In the genomic region with DNA sequence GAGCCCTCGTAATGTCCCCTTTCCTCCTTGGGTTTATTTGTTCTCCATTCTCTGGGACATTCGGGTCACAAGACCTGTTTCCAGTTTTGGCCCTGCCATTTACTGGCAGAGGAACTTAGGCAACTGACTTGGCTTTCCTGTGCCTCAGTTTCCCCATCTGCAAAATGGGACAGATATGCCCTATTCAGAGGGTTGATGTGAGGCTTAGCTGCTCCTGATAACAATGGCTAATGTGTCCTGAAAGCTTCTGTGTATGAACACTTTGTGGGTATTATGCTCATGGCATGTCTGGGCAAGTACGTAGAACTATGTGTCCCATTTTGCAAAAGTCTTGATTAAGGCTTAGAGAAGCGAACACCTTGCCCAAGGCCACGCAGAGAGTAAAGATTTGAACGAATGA, we compare ENCODE assay signal across 2 cellular contexts.
TF ChIP-seq lines count a peak whose summit lies in the region.

No MANE protein-coding gene starts in this region.

TF ChIP-seq in SK-N-SH, 30 proteins besides CTCF, POLR2A, EP300 and RAD21:
- TF ChIP-seq ELF1 (IDR thresholded peaks at IDR 0.05) (no peak), TAF1 (IDR thresholded peaks at IDR 0.05; ENCODE audit: borderline replicate concordance, low read depth, low read length) (no peak), RXRA (IDR thresholded peaks at IDR 0.05; ENCODE audit: borderline replicate concordance, low read depth) (no peak), NFIC (IDR thresholded peaks at IDR 0.05; ENCODE audit: borderline replicate concordance) (no peak), FOXJ3 (CRISPR knock-in tag; IDR thresholded peaks at IDR 0.05) (no peak), RCOR1 (IDR thresholded peaks at IDR 0.05; ENCODE audit: low read length) (no peak)
- TF ChIP-seq, protein P1, sequence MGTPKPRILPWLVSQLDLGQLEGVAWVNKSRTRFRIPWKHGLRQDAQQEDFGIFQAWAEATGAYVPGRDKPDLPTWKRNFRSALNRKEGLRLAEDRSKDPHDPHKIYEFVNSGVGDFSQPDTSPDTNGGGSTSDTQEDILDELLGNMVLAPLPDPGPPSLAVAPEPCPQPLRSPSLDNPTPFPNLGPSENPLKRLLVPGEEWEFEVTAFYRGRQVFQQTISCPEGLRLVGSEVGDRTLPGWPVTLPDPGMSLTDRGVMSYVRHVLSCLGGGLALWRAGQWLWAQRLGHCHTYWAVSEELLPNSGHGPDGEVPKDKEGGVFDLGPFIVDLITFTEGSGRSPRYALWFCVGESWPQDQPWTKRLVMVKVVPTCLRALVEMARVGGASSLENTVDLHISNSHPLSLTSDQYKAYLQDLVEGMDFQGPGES (IDR thresholded peaks at IDR 0.05; ENCODE audit: low read depth, low read length), result no peak
- TF ChIP-seq, protein P2, sequence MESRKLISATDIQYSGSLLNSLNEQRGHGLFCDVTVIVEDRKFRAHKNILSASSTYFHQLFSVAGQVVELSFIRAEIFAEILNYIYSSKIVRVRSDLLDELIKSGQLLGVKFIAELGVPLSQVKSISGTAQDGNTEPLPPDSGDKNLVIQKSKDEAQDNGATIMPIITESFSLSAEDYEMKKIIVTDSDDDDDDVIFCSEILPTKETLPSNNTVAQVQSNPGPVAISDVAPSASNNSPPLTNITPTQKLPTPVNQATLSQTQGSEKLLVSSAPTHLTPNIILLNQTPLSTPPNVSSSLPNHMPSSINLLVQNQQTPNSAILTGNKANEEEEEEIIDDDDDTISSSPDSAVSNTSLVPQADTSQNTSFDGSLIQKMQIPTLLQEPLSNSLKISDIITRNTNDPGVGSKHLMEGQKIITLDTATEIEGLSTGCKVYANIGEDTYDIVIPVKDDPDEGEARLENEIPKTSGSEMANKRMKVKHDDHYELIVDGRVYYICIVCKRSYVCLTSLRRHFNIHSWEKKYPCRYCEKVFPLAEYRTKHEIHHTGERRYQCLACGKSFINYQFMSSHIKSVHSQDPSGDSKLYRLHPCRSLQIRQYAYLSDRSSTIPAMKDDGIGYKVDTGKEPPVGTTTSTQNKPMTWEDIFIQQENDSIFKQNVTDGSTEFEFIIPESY (IDR thresholded peaks at IDR 0.05; ENCODE audit: borderline replicate concordance, low read depth), result no peak

TF ChIP-seq in SK-N-SH treated with all-trans-retinoic acid at 6 μM for 48 hours, 23 proteins besides CTCF, POLR2A, EP300 and RAD21:
- TF ChIP-seq ZNF70 (CRISPR knock-in tag; IDR thresholded peaks at IDR 0.05), result no peak
- no peak for TF ChIP-seq ZFP3 (CRISPR knock-in tag; IDR thresholded peaks at IDR 0.05)
- TF ChIP-seq BACH2 (CRISPR knock-in tag; IDR thresholded peaks at IDR 0.05; ENCODE audit: borderline replicate concordance), result no peak
- no peak for TF ChIP-seq CSDC2 (CRISPR knock-in tag; IDR thresholded peaks at IDR 0.05)
- no peak for TF ChIP-seq ISL1 (CRISPR knock-in tag; IDR thresholded peaks at IDR 0.05)
- TF ChIP-seq, protein P3, sequence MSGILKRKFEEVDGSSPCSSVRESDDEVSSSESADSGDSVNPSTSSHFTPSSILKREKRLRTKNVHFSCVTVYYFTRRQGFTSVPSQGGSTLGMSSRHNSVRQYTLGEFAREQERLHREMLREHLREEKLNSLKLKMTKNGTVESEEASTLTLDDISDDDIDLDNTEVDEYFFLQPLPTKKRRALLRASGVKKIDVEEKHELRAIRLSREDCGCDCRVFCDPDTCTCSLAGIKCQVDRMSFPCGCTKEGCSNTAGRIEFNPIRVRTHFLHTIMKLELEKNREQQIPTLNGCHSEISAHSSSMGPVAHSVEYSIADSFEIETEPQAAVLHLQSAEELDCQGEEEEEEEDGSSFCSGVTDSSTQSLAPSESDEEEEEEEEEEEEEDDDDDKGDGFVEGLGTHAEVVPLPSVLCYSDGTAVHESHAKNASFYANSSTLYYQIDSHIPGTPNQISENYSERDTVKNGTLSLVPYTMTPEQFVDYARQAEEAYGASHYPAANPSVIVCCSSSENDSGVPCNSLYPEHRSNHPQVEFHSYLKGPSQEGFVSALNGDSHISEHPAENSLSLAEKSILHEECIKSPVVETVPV (CRISPR knock-in tag; IDR thresholded peaks at IDR 0.05), result no peak
- no peak for TF ChIP-seq TOX (CRISPR knock-in tag; IDR thresholded peaks at IDR 0.05; ENCODE audit: borderline replicate concordance)
- TF ChIP-seq, protein P4, sequence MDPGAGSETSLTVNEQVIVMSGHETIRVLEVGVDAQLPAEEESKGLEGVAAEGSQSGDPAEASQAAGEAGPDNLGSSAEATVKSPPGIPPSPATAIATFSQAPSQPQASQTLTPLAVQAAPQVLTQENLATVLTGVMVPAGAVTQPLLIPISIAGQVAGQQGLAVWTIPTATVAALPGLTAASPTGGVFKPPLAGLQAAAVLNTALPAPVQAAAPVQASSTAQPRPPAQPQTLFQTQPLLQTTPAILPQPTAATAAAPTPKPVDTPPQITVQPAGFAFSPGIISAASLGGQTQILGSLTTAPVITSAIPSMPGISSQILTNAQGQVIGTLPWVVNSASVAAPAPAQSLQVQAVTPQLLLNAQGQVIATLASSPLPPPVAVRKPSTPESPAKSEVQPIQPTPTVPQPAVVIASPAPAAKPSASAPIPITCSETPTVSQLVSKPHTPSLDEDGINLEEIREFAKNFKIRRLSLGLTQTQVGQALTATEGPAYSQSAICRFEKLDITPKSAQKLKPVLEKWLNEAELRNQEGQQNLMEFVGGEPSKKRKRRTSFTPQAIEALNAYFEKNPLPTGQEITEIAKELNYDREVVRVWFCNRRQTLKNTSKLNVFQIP (CRISPR knock-in tag; IDR thresholded peaks at IDR 0.05; ENCODE audit: borderline replicate concordance, low read depth), result no peak
- TF ChIP-seq TCF4 (CRISPR knock-in tag; IDR thresholded peaks at IDR 0.05; ENCODE audit: borderline replicate concordance), result no peak
- no peak for TF ChIP-seq ZFP30 (CRISPR knock-in tag; IDR thresholded peaks at IDR 0.05)
- TF ChIP-seq GLIS3 (CRISPR knock-in tag; IDR thresholded peaks at IDR 0.05), result no peak
- TF ChIP-seq, protein P5, sequence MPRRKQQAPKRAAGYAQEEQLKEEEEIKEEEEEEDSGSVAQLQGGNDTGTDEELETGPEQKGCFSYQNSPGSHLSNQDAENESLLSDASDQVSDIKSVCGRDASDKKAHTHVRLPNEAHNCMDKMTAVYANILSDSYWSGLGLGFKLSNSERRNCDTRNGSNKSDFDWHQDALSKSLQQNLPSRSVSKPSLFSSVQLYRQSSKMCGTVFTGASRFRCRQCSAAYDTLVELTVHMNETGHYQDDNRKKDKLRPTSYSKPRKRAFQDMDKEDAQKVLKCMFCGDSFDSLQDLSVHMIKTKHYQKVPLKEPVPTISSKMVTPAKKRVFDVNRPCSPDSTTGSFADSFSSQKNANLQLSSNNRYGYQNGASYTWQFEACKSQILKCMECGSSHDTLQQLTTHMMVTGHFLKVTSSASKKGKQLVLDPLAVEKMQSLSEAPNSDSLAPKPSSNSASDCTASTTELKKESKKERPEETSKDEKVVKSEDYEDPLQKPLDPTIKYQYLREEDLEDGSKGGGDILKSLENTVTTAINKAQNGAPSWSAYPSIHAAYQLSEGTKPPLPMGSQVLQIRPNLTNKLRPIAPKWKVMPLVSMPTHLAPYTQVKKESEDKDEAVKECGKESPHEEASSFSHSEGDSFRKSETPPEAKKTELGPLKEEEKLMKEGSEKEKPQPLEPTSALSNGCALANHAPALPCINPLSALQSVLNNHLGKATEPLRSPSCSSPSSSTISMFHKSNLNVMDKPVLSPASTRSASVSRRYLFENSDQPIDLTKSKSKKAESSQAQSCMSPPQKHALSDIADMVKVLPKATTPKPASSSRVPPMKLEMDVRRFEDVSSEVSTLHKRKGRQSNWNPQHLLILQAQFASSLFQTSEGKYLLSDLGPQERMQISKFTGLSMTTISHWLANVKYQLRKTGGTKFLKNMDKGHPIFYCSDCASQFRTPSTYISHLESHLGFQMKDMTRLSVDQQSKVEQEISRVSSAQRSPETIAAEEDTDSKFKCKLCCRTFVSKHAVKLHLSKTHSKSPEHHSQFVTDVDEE (CRISPR knock-in tag; IDR thresholded peaks at IDR 0.05), result no peak
- TF ChIP-seq, protein P6, sequence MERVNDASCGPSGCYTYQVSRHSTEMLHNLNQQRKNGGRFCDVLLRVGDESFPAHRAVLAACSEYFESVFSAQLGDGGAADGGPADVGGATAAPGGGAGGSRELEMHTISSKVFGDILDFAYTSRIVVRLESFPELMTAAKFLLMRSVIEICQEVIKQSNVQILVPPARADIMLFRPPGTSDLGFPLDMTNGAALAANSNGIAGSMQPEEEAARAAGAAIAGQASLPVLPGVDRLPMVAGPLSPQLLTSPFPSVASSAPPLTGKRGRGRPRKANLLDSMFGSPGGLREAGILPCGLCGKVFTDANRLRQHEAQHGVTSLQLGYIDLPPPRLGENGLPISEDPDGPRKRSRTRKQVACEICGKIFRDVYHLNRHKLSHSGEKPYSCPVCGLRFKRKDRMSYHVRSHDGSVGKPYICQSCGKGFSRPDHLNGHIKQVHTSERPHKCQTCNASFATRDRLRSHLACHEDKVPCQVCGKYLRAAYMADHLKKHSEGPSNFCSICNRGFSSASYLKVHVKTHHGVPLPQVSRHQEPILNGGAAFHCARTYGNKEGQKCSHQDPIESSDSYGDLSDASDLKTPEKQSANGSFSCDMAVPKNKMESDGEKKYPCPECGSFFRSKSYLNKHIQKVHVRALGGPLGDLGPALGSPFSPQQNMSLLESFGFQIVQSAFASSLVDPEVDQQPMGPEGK (CRISPR knock-in tag; IDR thresholded peaks at IDR 0.05; ENCODE audit: borderline replicate concordance), result no peak
- TF ChIP-seq ZNF565 (CRISPR knock-in tag; conservative IDR thresholded peaks at IDR 0.05; ENCODE audit: low read depth), result no peak
- no peak for TF ChIP-seq ZNF8 (CRISPR knock-in tag; IDR thresholded peaks at IDR 0.05)
